Comparison of ENCODE assay signal across 10 cellular contexts in genomic region chr12:11798856-11799530, GRCh38.
A peak's percentile ranks its signal among the peaks of the same experiment; 100 is the strongest.
DNase-seq lines count a peak whose midpoint lies in the region; ATAC-seq and TF ChIP-seq lines count a peak whose summit lies in the region.
"Had no signal": no experiment of that assay in that cellular context is flagged by ENCODE, and none has a peak within 500 bp of the region (broad histone marks: within the 10 kb centered on the region; RNA-seq: fewer than 3 reads in every experiment).

No MANE protein-coding gene starts in this region.

- no peak for DNase-seq in activated naive CD8-positive, alpha-beta T cell treated with anti-CD3 and anti-CD28 coated beads for 36 hours
- DNase-seq in SW 1271 (lab: John Stamatoyannopoulos, UW): peak; percentile 56 to 94
- DNase-seq in fibroblast of villous mesenchyme (ENCODE audit: low read depth): peak; percentile 67
- DNase-seq in upper lobe of right lung: no peak
- no peak for DNase-seq in NCI-H345 treated with DMSO at 0.1 percent for 48 hours (lab: John Stamatoyannopoulos, UW; ENCODE audit: unreplicated experiment)
- DNase-seq in C1 segment of cervical spinal cord (lab: John Stamatoyannopoulos, UW): no peak
- DNase-seq in cerebellar nuclear complex (lab: John Stamatoyannopoulos, UW): no peak
- DNase-seq: CD4-positive, alpha-beta T cell had no signal

- H3K9me3 ChIP-seq in upper lobe of right lung: no peaks in the 10 kb centered on the region

- TF ChIP-seq CTCF in fibroblast of villous mesenchyme (IDR thresholded peaks at IDR 0.05; ENCODE audit: insufficient read depth, low read depth, low read length) (no peak), upper lobe of right lung (IDR thresholded peaks at IDR 0.05) (no peak)

- peaks cover 27% of the 10 kb centered on the region for H3K4me1 Mint-ChIP-seq in activated naive CD8-positive, alpha-beta T cell (ENCODE audit: low read depth)
- H3K4me1 Mint-ChIP-seq in activated naive CD8-positive, alpha-beta T cell treated with anti-CD3 and anti-CD28 coated beads for 36 hours: peaks cover 29% of the 10 kb centered on the region

- H3K36me3 Mint-ChIP-seq in activated naive CD8-positive, alpha-beta T cell: peaks cover 5% of the 10 kb centered on the region
- peaks cover 30% of the 10 kb centered on the region for H3K36me3 Mint-ChIP-seq in activated naive CD8-positive, alpha-beta T cell treated with anti-CD3 and anti-CD28 coated beads for 36 hours

- ATAC-seq in upper lobe of right lung: no peak

- H3K27me3 ChIP-seq in upper lobe of right lung: no peaks in the 10 kb centered on the region

- intact Hi-C loops in upper lobe of right lung (cut with DNase I): no loop called here

- H3K36me3 ChIP-seq in upper lobe of right lung: no peaks in the 10 kb centered on the region

- H3K4me3 ChIP-seq in fibroblast of villous mesenchyme (ENCODE audit: low read depth, low read length) (no peak overlapping the region), upper lobe of right lung (no peak overlapping the region)

- H3K4me3 Mint-ChIP-seq in activated naive CD8-positive, alpha-beta T cell: peak overlapping the region; percentile 33
- H3K4me3 Mint-ChIP-seq in activated naive CD8-positive, alpha-beta T cell treated with anti-CD3 and anti-CD28 coated beads for 36 hours: no peak overlapping the region
- H3K4me3 Mint-ChIP-seq: CD4-positive, alpha-beta T cell had no signal

- no peaks in the 10 kb centered on the region for H3K9me3 Mint-ChIP-seq in activated naive CD8-positive, alpha-beta T cell (ENCODE audit: low read depth)
- H3K9me3 Mint-ChIP-seq in activated naive CD8-positive, alpha-beta T cell treated with anti-CD3 and anti-CD28 coated beads for 36 hours: no peaks in the 10 kb centered on the region
- H3K9me3 Mint-ChIP-seq: CD4-positive, alpha-beta T cell had no signal

- peak overlapping the region; percentile 37 for H3K27ac ChIP-seq in upper lobe of right lung
- H3K27ac ChIP-seq: VCaP had no signal

- H3K4me1 ChIP-seq in upper lobe of right lung: peaks cover 46% of the 10 kb centered on the region

- no peaks in the 10 kb centered on the region for H3K27me3 Mint-ChIP-seq in activated naive CD8-positive, alpha-beta T cell
- H3K27me3 Mint-ChIP-seq in activated naive CD8-positive, alpha-beta T cell treated with anti-CD3 and anti-CD28 coated beads for 36 hours: no peaks in the 10 kb centered on the region
- H3K27me3 Mint-ChIP-seq: CD4-positive, alpha-beta T cell had no signal

- H3K27ac Mint-ChIP-seq in activated naive CD8-positive, alpha-beta T cell: peak overlapping the region; percentile 56
- no peak overlapping the region for H3K27ac Mint-ChIP-seq in activated naive CD8-positive, alpha-beta T cell treated with anti-CD3 and anti-CD28 coated beads for 36 hours

Comparison
In these comparisons a context has a peak if more than half of its experiments do, and no peak if none do; other contexts are left out.
1. DNase-seq: peak in SW 1271 (2 of 2) and fibroblast of villous mesenchyme (single experiment); none in activated naive CD8-positive, alpha-beta T cell treated with anti-CD3 and anti-CD28 coated beads for 36 hours (single experiment), upper lobe of right lung (single experiment), NCI-H345 treated with DMSO at 0.1 percent for 48 hours (single experiment), C1 segment of cervical spinal cord (0 of 14) and cerebellar nuclear complex (0 of 2).